Comparison of ENCODE assay signal across 10 cellular contexts in genomic region chr11:82750643-82751139, GRCh38. TPM values are rescaled to one million over a fixed set of nuclear protein-coding genes. Genes with fewer than 3 reads are reported as not detected.
DNase-seq lines count a peak whose midpoint lies in the region; ATAC-seq, FAIRE-seq and TF ChIP-seq lines count a peak whose summit lies in the region.
"Had no signal": no experiment of that assay in that cellular context is flagged by ENCODE, and none has a peak within 500 bp of the region (broad histone marks: within the 10 kb centered on the region; RNA-seq: fewer than 3 reads in every experiment).

No MANE protein-coding gene starts in this region.

- H3K4me3 Mint-ChIP-seq in natural killer cell treated with Interleukin-12 subunit alpha and Interleukin-12 subunit beta and Interleukin-15 and Interleukin-18, amount 100 ng/mL, for 72 hours = peak overlapping the region; percentile 11

- peaks cover 93% of the 10 kb centered on the region for H3K27me3 ChIP-seq in WERI-Rb-1 (ENCODE audit: insufficient read depth, low read depth, severe bottlenecking)
- H3K27me3 ChIP-seq: right atrium auricular region had no signal

- H3K27ac ChIP-seq in WERI-Rb-1 = no peak overlapping the region
- H3K27ac ChIP-seq: right atrium auricular region had no signal

- no peak for TF ChIP-seq CTCF in WERI-Rb-1 (IDR thresholded peaks at IDR 0.05; ENCODE audit: low read depth, low read length)

- peaks cover 6 to 12% of the 10 kb centered on the region in 2 donors for H3K4me1 Mint-ChIP-seq in natural killer cell treated with Interleukin-12 subunit alpha and Interleukin-12 subunit beta and Interleukin-15 and Interleukin-18, amount 100 ng/mL, for 72 hours (ENCODE audit: low read depth in 2 of 2)

- H3K4me3 ChIP-seq in WERI-Rb-1 (ENCODE audit: low read depth, low read length) = no peak overlapping the region
- H3K4me3 ChIP-seq: right atrium auricular region had no signal

- H3K27ac Mint-ChIP-seq in natural killer cell treated with Interleukin-12 subunit alpha and Interleukin-12 subunit beta and Interleukin-15 and Interleukin-18, amount 100 ng/mL, for 72 hours = no peak overlapping the region

- ATAC-seq in GM18502 (IDR thresholded peaks at IDR 0.05; ENCODE audit: poor library complexity, unreplicated experiment) (peak; percentile 74), HG02981 (IDR thresholded peaks at IDR 0.05; ENCODE audit: unreplicated experiment) (peak; percentile 79)
- peak; percentile 38 to 69 for ATAC-seq in natural killer cell treated with Interleukin-12 subunit alpha and Interleukin-12 subunit beta and Interleukin-15 and Interleukin-18, amount 100 ng/mL, for 72 hours

- no peak for FAIRE-seq in RCC 7860 (lab: Jason Lieb, UNC)
- no peak for FAIRE-seq in GM19239 (lab: Jason Lieb, UNC)
- FAIRE-seq: TTC549 had no signal

- H3K27me3 Mint-ChIP-seq in natural killer cell treated with Interleukin-12 subunit alpha and Interleukin-12 subunit beta and Interleukin-15 and Interleukin-18, amount 100 ng/mL, for 72 hours = peaks cover 9 to 34% of the 10 kb centered on the region in 2 donors

- DNase-seq in WERI-Rb-1 = peak; percentile 81
- DNase-seq in natural killer cell treated with Interleukin-12 subunit alpha and Interleukin-12 subunit beta and Interleukin-15 and Interleukin-18, amount 100 ng/mL, for 72 hours (ENCODE audit: low spot score) = no peak
- no peak for DNase-seq in NCI-H187 treated with DMSO at 0.1 percent for 48 hours (lab: John Stamatoyannopoulos, UW)
- DNase-seq in RCC 7860 (ENCODE audit: low spot score) = no peak
- no peak for DNase-seq in GM19239 (ENCODE audit: insufficient read length, low spot score)
- DNase-seq: cortex of kidney had no signal

- no peaks in the 10 kb centered on the region for H3K9me3 Mint-ChIP-seq in natural killer cell treated with Interleukin-12 subunit alpha and Interleukin-12 subunit beta and Interleukin-15 and Interleukin-18, amount 100 ng/mL, for 72 hours

- H3K9me3 ChIP-seq in WERI-Rb-1 (ENCODE audit: severe bottlenecking) = peaks cover 2% of the 10 kb centered on the region
- H3K9me3 ChIP-seq: right atrium auricular region had no signal

- no peaks in the 10 kb centered on the region for H3K36me3 Mint-ChIP-seq in natural killer cell treated with Interleukin-12 subunit alpha and Interleukin-12 subunit beta and Interleukin-15 and Interleukin-18, amount 100 ng/mL, for 72 hours

- H3K36me3 ChIP-seq in WERI-Rb-1 = no peaks in the 10 kb centered on the region
- H3K36me3 ChIP-seq: right atrium auricular region had no signal

RNA-seq across cellular contexts. Expression of gene FAM181B, which starts 17.0 kb away (rescaled TPM):
- total RNA-seq in natural killer cell treated with Interleukin-12 subunit alpha and Interleukin-12 subunit beta and Interleukin-15 and Interleukin-18, amount 100 ng/mL, for 72 hours = not detected
